8 cellular contexts compared by ENCODE assay signal in genomic region chr18:75208836-75209128, GRCh38. TPM values are rescaled to one million over a fixed set of nuclear protein-coding genes. Genes with fewer than 3 reads are reported as not detected.
DNase-seq lines count a peak whose midpoint lies in the region; ATAC-seq, FAIRE-seq and TF ChIP-seq lines count a peak whose summit lies in the region.

No MANE protein-coding gene starts in this region.

- peaks cover 9% of the 10 kb centered on the region for H3F3A ChIP-seq in PC-3 (ENCODE audit: low read length, unreplicated experiment)

- H3K79me1 ChIP-seq in trophoblast cell (ENCODE audit: low read length) = peaks cover 8% of the 10 kb centered on the region

- peak overlapping the region; percentile 92 for H3K4me2 ChIP-seq in PC-3 (ENCODE audit: low read length)
- H3K4me2 ChIP-seq in trophoblast cell (ENCODE audit: low read length) = peak overlapping the region; percentile 84

- no peak overlapping the region for H3K23ac ChIP-seq in trophoblast cell (ENCODE audit: low read length)

- ATAC-seq in PC-3 = no peak; the same call in 1 of the 2 replicates

- no peak for FAIRE-seq in GM12892 (lab: Jason Lieb, UNC)

- CTCF ChIA-PET in PC-3 (lab: Charles Lee) = interaction anchor here (0.6 kb wide), 1 partner anchor 103 kb away, joined by 4 read pairs; no protein-coding TSS in a partner anchor

- POLR2A ChIA-PET in PC-3 (lab: Charles Lee; ENCODE audit: unreplicated experiment) = interaction anchor here (0.6 to 0.7 kb wide), 3 partner anchors 207 to 304 kb away, joined by 4 to 6 read pairs (median 4); no protein-coding TSS in a partner anchor

- H3K9me2 ChIP-seq in PC-3 (replicated peaks; ENCODE audit: low read length) = no peaks in the 10 kb centered on the region

- H2BK120ac ChIP-seq in trophoblast cell (ENCODE audit: insufficient read depth, low read length, poor library complexity) = peak overlapping the region; percentile 71

- H4K12ac ChIP-seq in trophoblast cell (ENCODE audit: low read depth, low read length) = peak overlapping the region; percentile 84

- peak overlapping the region; percentile 68 for H2BK5ac ChIP-seq in trophoblast cell (ENCODE audit: low read depth, low read length, poor library complexity)

- H3K79me2 ChIP-seq in PC-3 (ENCODE audit: low read length) (peaks cover 58% of the 10 kb centered on the region), trophoblast cell (ENCODE audit: control insufficient read depth, insufficient read depth, low read length, poor library complexity) (peaks cover 5% of the 10 kb centered on the region)

- H3K36me3 ChIP-seq in H7 (replicated peaks; ENCODE audit: control insufficient read depth, insufficient read depth, low read length) (no peaks in the 10 kb centered on the region), PC-3 (ENCODE audit: low read depth, low read length) (no peaks in the 10 kb centered on the region), trophoblast cell (ENCODE audit: control insufficient read depth in 1 of 2, insufficient read depth in 2 of 2, low read length in 2 of 2) (no peaks in the 10 kb centered on the region)

- H3K27me3 ChIP-seq in H7 (ENCODE audit: control insufficient read depth, insufficient read depth, low read length) (peaks cover 72% of the 10 kb centered on the region), PC-3 (ENCODE audit: low read length) (no peaks in the 10 kb centered on the region), trophoblast cell (ENCODE audit: insufficient read depth, low read length) (peaks cover 56% of the 10 kb centered on the region)

- peak overlapping the region; percentile 91 for H3K14ac ChIP-seq in trophoblast cell (ENCODE audit: low read length)

- H3K9ac ChIP-seq in PC-3 (ENCODE audit: low read length) = peak overlapping the region; percentile 81
- H3K9ac ChIP-seq in trophoblast cell (ENCODE audit: low read length) = peak overlapping the region; percentile 57

- H2AK5ac ChIP-seq in trophoblast cell (ENCODE audit: low read length) = no peak overlapping the region

- H4K20me1 ChIP-seq in PC-3 (ENCODE audit: low read length) = 0 out of 2 replicates have a peak, but pooled peaks cover 8% of the 10 kb centered on the region

- H3K9me3 ChIP-seq in PC-3 (ENCODE audit: low read length) (no peaks in the 10 kb centered on the region), trophoblast cell (ENCODE audit: insufficient read depth, low read depth, low read length) (peaks cover 4% of the 10 kb centered on the region)

- peak overlapping the region; percentile 22 for H3K4ac ChIP-seq in trophoblast cell (ENCODE audit: low read depth, low read length)

- no TSS peak for BruUV-seq in PC-3 (replicated peaks; lab: Mats Ljungman, UMichigan)

- H3K27ac ChIP-seq in PC-3 (ENCODE audit: low read length) (peak overlapping the region; percentile 89), trophoblast cell (ENCODE audit: low read depth, low read length) (peak overlapping the region; percentile 77)

- peak overlapping the region; percentile 97 for H4K91ac ChIP-seq in trophoblast cell (ENCODE audit: low read depth, low read length)

- H4K8ac ChIP-seq in trophoblast cell (ENCODE audit: low read depth, low read length) = peak overlapping the region; percentile 86

- no peak overlapping the region for H2BK12ac ChIP-seq in trophoblast cell (ENCODE audit: low read length)

- peak overlapping the region; percentile 80 for H3K4me3 ChIP-seq in H7 (ENCODE audit: insufficient read depth, low read depth, low read length)
- peak overlapping the region; percentile 92 for H3K4me3 ChIP-seq in PC-3 (ENCODE audit: low read length)
- peak overlapping the region; percentile 75 for H3K4me3 ChIP-seq in epithelial cell of esophagus (ENCODE audit: low read length)
- H3K4me3 ChIP-seq in trophoblast cell (ENCODE audit: low read depth, low read length) = peak overlapping the region; percentile 83

- peak overlapping the region; percentile 83 for H3K18ac ChIP-seq in trophoblast cell (ENCODE audit: low read length)

- TF ChIP-seq CTCF in PC-3 (conservative IDR thresholded peaks at IDR 0.05; ENCODE audit: low read depth, low read length) (no peak), epithelial cell of esophagus (IDR thresholded peaks at IDR 0.05; ENCODE audit: insufficient read depth, low read depth, low read length, missing control alignments) (no peak)

- WGBS in trophoblast cell (ENCODE audit: extremely low coverage, insufficient coverage, insufficient read length) = no CpG with 5 or more reads among the region's 34 CpGs

- TF ChIP-seq POLR2A in GM12892 (IDR thresholded peaks at IDR 0.05; ENCODE audit: low read depth, low read length) = peak; percentile 48; the same call in 1 of the 2 replicates

- DNase-seq in GM12892 (ENCODE audit: insufficient read length) (no peak), H7 (no peak), PC-3 (no peak), epithelial cell of esophagus (ENCODE audit: low read depth) (no peak), trophoblast cell (peak in 1 of 2 donors; percentile 40), NCI-H2107 treated with DMSO at 0.1 percent for 48 hours (lab: John Stamatoyannopoulos, UW; ENCODE audit: unreplicated experiment) (no peak), cerebellum (ENCODE audit: low spot score) (no peak), MV-4-11 (lab: John Stamatoyannopoulos, UW) (no peak)

- H2AFZ ChIP-seq in PC-3 (ENCODE audit: low read length) (peak overlapping the region; percentile 64; the same call in 1 of the 2 replicates), trophoblast cell (ENCODE audit: insufficient read depth, low read length, poor library complexity) (peak overlapping the region; percentile 93)

- intact Hi-C loops in PC-3 (cut with micrococcal nuclease) = loop anchor here (1.0 to 5.0 kb wide), 3 partner anchors 137 to 556 kb away; no protein-coding TSS in a partner anchor

- H3K4me1 ChIP-seq in PC-3 (ENCODE audit: insufficient read depth, low read length) (peaks cover 33% of the 10 kb centered on the region), trophoblast cell (ENCODE audit: control insufficient read depth in 1 of 2, insufficient read depth in 2 of 2, low read length in 2 of 2) (peaks cover 18 to 23% of the 10 kb centered on the region in 2 experiments)

RNA-seq across cellular contexts. Expression of gene PTGR3, which starts 0.2 kb away (rescaled TPM):
- polyA plus RNA-seq in GM12892 (2012; ENCODE audit: missing spikeins) = 29.4 TPM
- total RNA-seq in H7 (2014; rRNA removed; shearing (Covaris generic)) = 16.1 and 18.1 TPM in 2 replicates
- total RNA-seq in PC-3 (2014; rRNA removed) (8.2 and 8.3 TPM in 2 replicates), cerebellum (26.1 TPM)
- 2.7 and 3.5 TPM in 2 replicates for polyA plus RNA-seq in trophoblast cell (2013)

RNA-seq across cellular contexts. Expression of gene TSHZ1, which starts 1.8 kb away (rescaled TPM):
- polyA plus RNA-seq in GM12892 (2012; ENCODE audit: missing spikeins) = 4.5 TPM
- 4.6 and 8.2 TPM in 2 replicates for total RNA-seq in H7 (2014; rRNA removed; shearing (Covaris generic))
- total RNA-seq in PC-3 (2014; rRNA removed) = 5.6 and 7.5 TPM in 2 replicates
- 1.2 and 1.4 TPM in 2 replicates for polyA plus RNA-seq in trophoblast cell (2013)
- total RNA-seq in cerebellum = 14.4 TPM
